Comparison of ENCODE assay signal across 29 cellular contexts in genomic region chr5:76986828-76987526, GRCh38. TPM values are rescaled to one million over a fixed set of nuclear protein-coding genes. Genes with fewer than 3 reads are reported as not detected.
DNase-seq lines count a peak whose midpoint lies in the region; ATAC-seq lines count a peak whose summit lies in the region.
"Had no signal": no experiment of that assay in that cellular context is flagged by ENCODE, and none has a peak within 500 bp of the region (broad histone marks: within the 10 kb centered on the region; RNA-seq: fewer than 3 reads in every experiment).

No MANE protein-coding gene starts in this region.

- ATAC-seq in GM21786 (IDR thresholded peaks at IDR 0.05; ENCODE audit: unreplicated experiment): no peak
- no peak for ATAC-seq in left lobe of liver
- ATAC-seq: activated CD8-positive, alpha-beta T cell treated with anti-CD3 and anti-CD28 coated beads, Interleukin-2, amount 10 ng/mL, durations not matched to agents 7 days and 5 days; Right ventricle myocardium inferior had no signal

- DNase-seq in DMS153 (lab: John Stamatoyannopoulos, UW) (peak; percentile 15), DMS153 treated with DMSO at 0.1 percent for 48 hours (lab: John Stamatoyannopoulos, UW; ENCODE audit: unreplicated experiment) (no peak), NCI-H1436 (lab: John Stamatoyannopoulos, UW) (peak; percentile 69), NOMO-1 treated with dmso at 0.1 percent for 144 hours (lab: John Stamatoyannopoulos, UW; ENCODE audit: unreplicated experiment) (peak; percentile 55), mucosa of gallbladder (ENCODE audit: low spot score) (peak; percentile 15), left lobe of liver (ENCODE audit: low spot score) (no peak), Ammon's horn (ENCODE audit: low spot score) (no peak)
- DNase-seq: 8988T; activated CD4-positive, CD25-positive, alpha-beta regulatory T cell; activated CD8-positive, alpha-beta T cell treated with anti-CD3 and anti-CD28 coated beads, Interleukin-2, amount 10 ng/mL, durations not matched to agents 7 days and 5 days; activated gamma-delta T cell treated with Interleukin-2 at 50 U/mL for 16 hours; adrenal gland; BE2C; Calu3; colonic mucosa; H7; MG63; NCI-H2029 treated with DMSO at 0.1 percent for 48 hours; NCI-H524 treated with DMSO at 0.1 percent for 48 hours; small intestine; stimulated activated CD4-positive, alpha-beta T cell treated with anti-CD3 and anti-CD28 coated beads, Interleukin-2, amount 100 ng/mL, for 48 hours; stimulated activated naive CD4-positive, alpha-beta T cell; T1000; testis had no signal

RNA-seq across cellular contexts. Expression of gene CRHBP, which starts 34.1 kb away (rescaled TPM):
- 1.5 TPM for total RNA-seq in mucosa of gallbladder
- total RNA-seq in left lobe of liver: 26.4 TPM
- total RNA-seq: Calu3, kidney epithelial cell, lung microvascular endothelial cell, renal cortical epithelial cell had no signal

RNA-seq across cellular contexts. Expression of gene AGGF1, which starts 43.2 kb away (rescaled TPM):
- total RNA-seq in mucosa of gallbladder (23.4 TPM), left lobe of liver (12.0 TPM)

Comparison
In these comparisons a context has a peak if more than half of its experiments do, and no peak if none do; other contexts are left out.
1. DNase-seq: peak in DMS153 (single experiment), NCI-H1436 (single experiment), NOMO-1 treated with dmso at 0.1 percent for 144 hours (single experiment) and mucosa of gallbladder (single experiment); none in DMS153 treated with DMSO at 0.1 percent for 48 hours (single experiment), left lobe of liver (single experiment) and Ammon's horn (single experiment).
2. RNA of gene CRHBP, which starts 34.1 kb away (total RNA-seq): 26.4 TPM in left lobe of liver (single experiment); 1.5 TPM in mucosa of gallbladder (single experiment); every median in the first group is over 10 times any median in the second.